Comparison of ENCODE assay signal across 1 cellular context in genomic region chr12:132419612-132420237, GRCh38.
TF ChIP-seq lines count a peak whose summit lies in the region.

No MANE protein-coding gene starts in this region.

TF ChIP-seq in GM23338, 12 proteins besides CTCF, POLR2A, EP300 and RAD21 (continued from another document):
- TF ChIP-seq ZNF462 (CRISPR knock-in tag; IDR thresholded peaks at IDR 0.05) (no peak), JUNB (IDR thresholded peaks at IDR 0.05; ENCODE audit: unreplicated experiment) (no peak), NANOG (IDR thresholded peaks at IDR 0.05; ENCODE audit: borderline replicate concordance) (no peak)
